ENCODE assay signal across 1 cellular context in the genomic region with DNA sequence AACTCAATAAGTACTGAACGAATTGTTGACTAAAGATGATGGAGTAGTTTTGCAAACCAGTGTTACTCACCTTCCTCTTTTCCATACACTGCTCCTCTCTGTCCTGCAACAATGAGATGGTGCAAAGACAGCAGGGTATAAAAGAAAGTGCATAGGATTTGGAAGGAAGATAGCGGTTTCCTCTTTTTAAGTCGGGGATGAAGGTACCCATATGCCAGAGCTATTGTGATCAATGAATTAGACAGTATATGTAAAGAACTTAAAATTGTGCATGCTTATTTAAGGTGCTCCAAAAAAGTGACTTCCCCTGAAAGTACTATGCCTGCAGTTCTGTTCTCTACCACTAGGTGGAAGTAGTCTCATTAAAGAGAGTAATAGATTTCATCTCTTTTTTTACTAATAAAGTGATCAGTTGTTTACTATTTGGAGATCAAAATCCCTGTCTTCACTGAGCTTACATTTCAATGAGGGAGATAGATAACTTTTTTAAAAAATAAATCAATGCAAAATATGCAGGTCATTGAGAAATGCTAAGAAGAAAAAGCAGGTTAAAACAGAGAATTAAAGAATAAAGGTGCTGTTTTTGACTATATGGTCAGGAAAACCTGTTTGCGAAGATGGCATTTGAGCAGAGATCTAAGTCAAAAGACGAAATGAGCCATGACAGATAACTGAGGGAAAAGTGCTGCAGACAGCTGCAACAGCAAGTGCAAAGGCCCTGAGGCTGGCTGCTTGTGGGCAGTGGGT.
TF ChIP-seq lines count a peak whose summit lies in the region.

No MANE protein-coding gene starts in this region.

TF ChIP-seq in WTC11, 78 proteins besides CTCF, POLR2A, EP300 and RAD21 (continued from another document):
- TF ChIP-seq, protein P1, sequence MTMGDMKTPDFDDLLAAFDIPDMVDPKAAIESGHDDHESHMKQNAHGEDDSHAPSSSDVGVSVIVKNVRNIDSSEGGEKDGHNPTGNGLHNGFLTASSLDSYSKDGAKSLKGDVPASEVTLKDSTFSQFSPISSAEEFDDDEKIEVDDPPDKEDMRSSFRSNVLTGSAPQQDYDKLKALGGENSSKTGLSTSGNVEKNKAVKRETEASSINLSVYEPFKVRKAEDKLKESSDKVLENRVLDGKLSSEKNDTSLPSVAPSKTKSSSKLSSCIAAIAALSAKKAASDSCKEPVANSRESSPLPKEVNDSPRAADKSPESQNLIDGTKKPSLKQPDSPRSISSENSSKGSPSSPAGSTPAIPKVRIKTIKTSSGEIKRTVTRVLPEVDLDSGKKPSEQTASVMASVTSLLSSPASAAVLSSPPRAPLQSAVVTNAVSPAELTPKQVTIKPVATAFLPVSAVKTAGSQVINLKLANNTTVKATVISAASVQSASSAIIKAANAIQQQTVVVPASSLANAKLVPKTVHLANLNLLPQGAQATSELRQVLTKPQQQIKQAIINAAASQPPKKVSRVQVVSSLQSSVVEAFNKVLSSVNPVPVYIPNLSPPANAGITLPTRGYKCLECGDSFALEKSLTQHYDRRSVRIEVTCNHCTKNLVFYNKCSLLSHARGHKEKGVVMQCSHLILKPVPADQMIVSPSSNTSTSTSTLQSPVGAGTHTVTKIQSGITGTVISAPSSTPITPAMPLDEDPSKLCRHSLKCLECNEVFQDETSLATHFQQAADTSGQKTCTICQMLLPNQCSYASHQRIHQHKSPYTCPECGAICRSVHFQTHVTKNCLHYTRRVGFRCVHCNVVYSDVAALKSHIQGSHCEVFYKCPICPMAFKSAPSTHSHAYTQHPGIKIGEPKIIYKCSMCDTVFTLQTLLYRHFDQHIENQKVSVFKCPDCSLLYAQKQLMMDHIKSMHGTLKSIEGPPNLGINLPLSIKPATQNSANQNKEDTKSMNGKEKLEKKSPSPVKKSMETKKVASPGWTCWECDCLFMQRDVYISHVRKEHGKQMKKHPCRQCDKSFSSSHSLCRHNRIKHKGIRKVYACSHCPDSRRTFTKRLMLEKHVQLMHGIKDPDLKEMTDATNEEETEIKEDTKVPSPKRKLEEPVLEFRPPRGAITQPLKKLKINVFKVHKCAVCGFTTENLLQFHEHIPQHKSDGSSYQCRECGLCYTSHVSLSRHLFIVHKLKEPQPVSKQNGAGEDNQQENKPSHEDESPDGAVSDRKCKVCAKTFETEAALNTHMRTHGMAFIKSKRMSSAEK (CRISPR knock-in tag; IDR thresholded peaks at IDR 0.05; ENCODE audit: borderline replicate concordance): no peak
- TF ChIP-seq ZNF281 (CRISPR knock-in tag; IDR thresholded peaks at IDR 0.05): no peak
- no peak for TF ChIP-seq USF2 (CRISPR knock-in tag; IDR thresholded peaks at IDR 0.05)
- no peak for TF ChIP-seq PREB (CRISPR knock-in tag; IDR thresholded peaks at IDR 0.05; ENCODE audit: borderline replicate concordance)
- no peak for TF ChIP-seq GABPB1 (CRISPR knock-in tag; IDR thresholded peaks at IDR 0.05)
- TF ChIP-seq FOXK1 (CRISPR knock-in tag; IDR thresholded peaks at IDR 0.05): no peak
- no peak for TF ChIP-seq ETV6 (CRISPR knock-in tag; IDR thresholded peaks at IDR 0.05)
- no peak for TF ChIP-seq PRRX2 (CRISPR knock-in tag; IDR thresholded peaks at IDR 0.05)
- TF ChIP-seq ZNF121 (CRISPR knock-in tag; IDR thresholded peaks at IDR 0.05): no peak
- TF ChIP-seq AR (CRISPR knock-in tag; IDR thresholded peaks at IDR 0.05): no peak
- no peak for TF ChIP-seq ESRRA (CRISPR knock-in tag; IDR thresholded peaks at IDR 0.05; ENCODE audit: borderline replicate concordance)
